In the genomic region with DNA sequence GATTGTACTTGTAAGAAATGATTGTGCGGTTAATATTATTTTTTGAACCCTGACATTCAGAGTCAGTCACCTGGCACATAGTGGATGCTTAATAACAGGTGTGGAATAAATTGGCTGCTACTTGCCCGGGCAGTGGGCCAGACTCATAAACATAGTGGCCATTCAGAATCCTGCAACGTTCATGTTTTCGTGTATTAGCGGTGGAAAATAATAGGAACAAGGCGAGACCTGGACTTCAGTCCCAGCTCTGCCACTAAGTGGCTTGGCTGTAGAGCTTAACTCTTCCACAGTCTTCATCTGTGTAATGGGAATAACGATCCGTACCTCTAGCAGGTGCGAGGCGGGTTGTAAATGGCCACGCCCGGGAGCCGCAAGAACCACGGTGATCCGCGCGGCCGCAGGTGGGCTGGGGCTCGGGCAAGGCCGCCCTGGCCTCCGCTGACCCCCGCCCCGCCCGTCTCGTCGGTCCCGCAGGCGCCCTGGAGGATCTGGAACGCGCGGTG, we compare ENCODE assay signal across 8 cellular contexts. TPM values are rescaled to one million over a fixed set of nuclear protein-coding genes. Genes with fewer than 3 reads are reported as not detected.
DNase-seq lines count a peak whose midpoint lies in the region; ATAC-seq and TF ChIP-seq lines count a peak whose summit lies in the region.

No MANE protein-coding gene starts in this region.

- no peak for ATAC-seq in memory B cell (ENCODE audit: low read depth)

- no peak for TF ChIP-seq POLR2A in uterus (IDR thresholded peaks at IDR 0.05)

- H3K9me3 ChIP-seq in uterus: no peaks in the 10 kb centered on the region

- H3K9me3 Mint-ChIP-seq in T-helper 2 cell treated with Interferon-gamma antibody and Interleukin-4, amounts not matched to agents 5 μg/mL and 100 μg/mL, for 36 hours: no peaks in the 10 kb centered on the region
- no peaks in the 10 kb centered on the region for H3K9me3 Mint-ChIP-seq in memory B cell

- intact Hi-C loops in uterus (cut with DNase I; ENCODE audit: low total_unique reads): no loop called here

- H3K36me3 Mint-ChIP-seq in T-helper 2 cell treated with Interferon-gamma antibody and Interleukin-4, amounts not matched to agents 5 μg/mL and 100 μg/mL, for 36 hours (ENCODE audit: low read depth): peaks cover 1% of the 10 kb centered on the region
- no peaks in the 10 kb centered on the region for H3K36me3 Mint-ChIP-seq in memory B cell

- H3K27ac Mint-ChIP-seq in T-helper 2 cell treated with Interferon-gamma antibody and Interleukin-4, amounts not matched to agents 5 μg/mL and 100 μg/mL, for 36 hours: no peak overlapping the region
- H3K27ac Mint-ChIP-seq in memory B cell: peak overlapping the region; percentile 89

- peaks cover 17% of the 10 kb centered on the region for H3K4me1 Mint-ChIP-seq in T-helper 2 cell treated with Interferon-gamma antibody and Interleukin-4, amounts not matched to agents 5 μg/mL and 100 μg/mL, for 36 hours (ENCODE audit: low read depth)
- H3K4me1 Mint-ChIP-seq in memory B cell: peaks cover 24% of the 10 kb centered on the region

- no peaks in the 10 kb centered on the region for H3K36me3 ChIP-seq in uterus

- peak overlapping the region; percentile 82 for H3K4me3 Mint-ChIP-seq in T-helper 2 cell treated with Interferon-gamma antibody and Interleukin-4, amounts not matched to agents 5 μg/mL and 100 μg/mL, for 36 hours
- peak overlapping the region; percentile 87 for H3K4me3 Mint-ChIP-seq in memory B cell

- no peaks in the 10 kb centered on the region for H3K27me3 ChIP-seq in uterus

- H3K27me3 Mint-ChIP-seq in T-helper 2 cell treated with Interferon-gamma antibody and Interleukin-4, amounts not matched to agents 5 μg/mL and 100 μg/mL, for 36 hours (ENCODE audit: low read depth): no peaks in the 10 kb centered on the region
- H3K27me3 Mint-ChIP-seq in memory B cell: no peaks in the 10 kb centered on the region

- H3K27ac ChIP-seq in uterus: peak overlapping the region; percentile 61 to 75

- TF ChIP-seq CTCF in cardiac fibroblast (IDR thresholded peaks at IDR 0.05; ENCODE audit: low read depth, low read length): no peak
- no peak for TF ChIP-seq CTCF in uterus (IDR thresholded peaks at IDR 0.05)

- no peaks in the 10 kb centered on the region for H3K4me1 ChIP-seq in uterus

- no peak for DNase-seq in T-helper 2 cell treated with Interferon-gamma antibody and Interleukin-4, amounts not matched to agents 5 μg/mL and 100 μg/mL, for 36 hours (ENCODE audit: low spot score)
- DNase-seq in T-helper 2 cell (no peak), NCI-H2196 treated with DMSO at 0.1 percent for 48 hours (lab: John Stamatoyannopoulos, UW; ENCODE audit: unreplicated experiment) (peak; percentile 62), cardiac fibroblast (ENCODE audit: low read depth in 2 of 2) (no peak), memory B cell (ENCODE audit: low spot score in 2 of 2) (no peak), uterus (no peak), NCI-H1694 treated with DMSO at 0.1 percent for 48 hours (lab: John Stamatoyannopoulos, UW) (no peak), A172 (ENCODE audit: low spot score) (no peak)

- H3K4me3 ChIP-seq in cardiac fibroblast (replicated peaks in 1 of 2; ENCODE audit: low read depth in 2 of 2, low read length in 2 of 2) (peak overlapping the region; percentile 49 to 61), uterus (peak overlapping the region; percentile 49 to 68)

RNA-seq across cellular contexts. Expression of gene TMEM25, which starts 0.8 kb away (rescaled TPM):
- 10 to 100 TPM in 3 of 4 donors, 1 to 10 TPM in 1; 6.1 to 26.8 (median 15.8) TPM for total RNA-seq in uterus
- 0.24 and 1.3 TPM in 2 replicates for total RNA-seq in A172 (2014; rRNA removed; shearing (Covaris generic))

RNA-seq across cellular contexts. Expression of gene TTC36, which starts 3.0 kb away (rescaled TPM):
- total RNA-seq in uterus: 1 to 10 TPM in 1 of 4 donors, not detected in 3; 1.8 TPM
- not detected in 2 replicates for total RNA-seq in A172 (2014; rRNA removed; shearing (Covaris generic))

RNA-seq across cellular contexts. Expression of gene IFT46, which starts 35.5 kb away (rescaled TPM):
- total RNA-seq in uterus: 10 to 100 TPM; 37.4 to 73.5 (median 58.7) TPM
- 34.6 and 40.5 TPM in 2 replicates for total RNA-seq in A172 (2014; rRNA removed; shearing (Covaris generic))

RNA-seq across cellular contexts. Expression of gene ARCN1, which starts 42.0 kb away (rescaled TPM):
- 100 to 1,000 TPM in 2 of 4 donors, 10 to 100 TPM in 2; 55.3 to 154 (median 112) TPM for total RNA-seq in uterus
- 92.7 and 102 TPM in 2 replicates for total RNA-seq in A172 (2014; rRNA removed; shearing (Covaris generic))
